1 cellular context compared by ENCODE assay signal in genomic region chr5:446864-447263, GRCh38.
TF ChIP-seq lines count a peak whose summit lies in the region.

No MANE protein-coding gene starts in this region.

TF ChIP-seq in GM23338, 12 proteins besides CTCF, POLR2A, EP300 and RAD21 (continued from another document):
- TF ChIP-seq ZNF462 (CRISPR knock-in tag; IDR thresholded peaks at IDR 0.05) (no peak), EZH2phosphoT487 (IDR thresholded peaks at IDR 0.05; ENCODE audit: unreplicated experiment) (no peak), POLR2AphosphoS5 (IDR thresholded peaks at IDR 0.05; ENCODE audit: low read depth) (no peak), EZH2 (IDR thresholded peaks at IDR 0.05; ENCODE audit: low read depth, unreplicated experiment) (no peak), JUNB (IDR thresholded peaks at IDR 0.05; ENCODE audit: unreplicated experiment) (no peak), ZNF331 (CRISPR knock-in tag; IDR thresholded peaks at IDR 0.05; ENCODE audit: low read depth) (no peak), STAT1 (IDR thresholded peaks at IDR 0.05; ENCODE audit: unreplicated experiment) (no peak), ZNF114 (CRISPR knock-in tag; IDR thresholded peaks at IDR 0.05) (no peak)
